Comparison of ENCODE assay signal across 1 cellular context in the genomic region with DNA sequence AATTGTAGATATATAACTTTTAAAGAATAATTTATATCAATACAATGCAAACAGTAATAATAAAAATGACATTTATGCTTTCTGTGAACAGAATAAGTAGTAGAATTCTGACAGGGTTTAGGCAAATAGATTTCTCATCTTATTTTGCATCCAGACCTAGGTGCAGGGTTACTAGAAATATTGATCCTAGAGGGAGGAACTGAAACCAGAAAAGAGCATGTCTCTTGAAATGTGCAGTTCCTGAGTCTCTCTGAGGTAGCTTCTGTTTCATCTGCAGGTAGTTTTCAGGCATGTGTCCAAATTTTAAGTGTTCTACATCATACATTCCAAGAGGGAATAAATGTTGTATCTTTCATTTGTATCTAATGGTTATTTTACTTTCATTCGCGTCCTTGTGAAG.
TF ChIP-seq lines count a peak whose summit lies in the region.

No MANE protein-coding gene starts in this region.

TF ChIP-seq in GM23338, 12 proteins besides CTCF, POLR2A, EP300 and RAD21 (continued from another document):
- TF ChIP-seq, protein P1, sequence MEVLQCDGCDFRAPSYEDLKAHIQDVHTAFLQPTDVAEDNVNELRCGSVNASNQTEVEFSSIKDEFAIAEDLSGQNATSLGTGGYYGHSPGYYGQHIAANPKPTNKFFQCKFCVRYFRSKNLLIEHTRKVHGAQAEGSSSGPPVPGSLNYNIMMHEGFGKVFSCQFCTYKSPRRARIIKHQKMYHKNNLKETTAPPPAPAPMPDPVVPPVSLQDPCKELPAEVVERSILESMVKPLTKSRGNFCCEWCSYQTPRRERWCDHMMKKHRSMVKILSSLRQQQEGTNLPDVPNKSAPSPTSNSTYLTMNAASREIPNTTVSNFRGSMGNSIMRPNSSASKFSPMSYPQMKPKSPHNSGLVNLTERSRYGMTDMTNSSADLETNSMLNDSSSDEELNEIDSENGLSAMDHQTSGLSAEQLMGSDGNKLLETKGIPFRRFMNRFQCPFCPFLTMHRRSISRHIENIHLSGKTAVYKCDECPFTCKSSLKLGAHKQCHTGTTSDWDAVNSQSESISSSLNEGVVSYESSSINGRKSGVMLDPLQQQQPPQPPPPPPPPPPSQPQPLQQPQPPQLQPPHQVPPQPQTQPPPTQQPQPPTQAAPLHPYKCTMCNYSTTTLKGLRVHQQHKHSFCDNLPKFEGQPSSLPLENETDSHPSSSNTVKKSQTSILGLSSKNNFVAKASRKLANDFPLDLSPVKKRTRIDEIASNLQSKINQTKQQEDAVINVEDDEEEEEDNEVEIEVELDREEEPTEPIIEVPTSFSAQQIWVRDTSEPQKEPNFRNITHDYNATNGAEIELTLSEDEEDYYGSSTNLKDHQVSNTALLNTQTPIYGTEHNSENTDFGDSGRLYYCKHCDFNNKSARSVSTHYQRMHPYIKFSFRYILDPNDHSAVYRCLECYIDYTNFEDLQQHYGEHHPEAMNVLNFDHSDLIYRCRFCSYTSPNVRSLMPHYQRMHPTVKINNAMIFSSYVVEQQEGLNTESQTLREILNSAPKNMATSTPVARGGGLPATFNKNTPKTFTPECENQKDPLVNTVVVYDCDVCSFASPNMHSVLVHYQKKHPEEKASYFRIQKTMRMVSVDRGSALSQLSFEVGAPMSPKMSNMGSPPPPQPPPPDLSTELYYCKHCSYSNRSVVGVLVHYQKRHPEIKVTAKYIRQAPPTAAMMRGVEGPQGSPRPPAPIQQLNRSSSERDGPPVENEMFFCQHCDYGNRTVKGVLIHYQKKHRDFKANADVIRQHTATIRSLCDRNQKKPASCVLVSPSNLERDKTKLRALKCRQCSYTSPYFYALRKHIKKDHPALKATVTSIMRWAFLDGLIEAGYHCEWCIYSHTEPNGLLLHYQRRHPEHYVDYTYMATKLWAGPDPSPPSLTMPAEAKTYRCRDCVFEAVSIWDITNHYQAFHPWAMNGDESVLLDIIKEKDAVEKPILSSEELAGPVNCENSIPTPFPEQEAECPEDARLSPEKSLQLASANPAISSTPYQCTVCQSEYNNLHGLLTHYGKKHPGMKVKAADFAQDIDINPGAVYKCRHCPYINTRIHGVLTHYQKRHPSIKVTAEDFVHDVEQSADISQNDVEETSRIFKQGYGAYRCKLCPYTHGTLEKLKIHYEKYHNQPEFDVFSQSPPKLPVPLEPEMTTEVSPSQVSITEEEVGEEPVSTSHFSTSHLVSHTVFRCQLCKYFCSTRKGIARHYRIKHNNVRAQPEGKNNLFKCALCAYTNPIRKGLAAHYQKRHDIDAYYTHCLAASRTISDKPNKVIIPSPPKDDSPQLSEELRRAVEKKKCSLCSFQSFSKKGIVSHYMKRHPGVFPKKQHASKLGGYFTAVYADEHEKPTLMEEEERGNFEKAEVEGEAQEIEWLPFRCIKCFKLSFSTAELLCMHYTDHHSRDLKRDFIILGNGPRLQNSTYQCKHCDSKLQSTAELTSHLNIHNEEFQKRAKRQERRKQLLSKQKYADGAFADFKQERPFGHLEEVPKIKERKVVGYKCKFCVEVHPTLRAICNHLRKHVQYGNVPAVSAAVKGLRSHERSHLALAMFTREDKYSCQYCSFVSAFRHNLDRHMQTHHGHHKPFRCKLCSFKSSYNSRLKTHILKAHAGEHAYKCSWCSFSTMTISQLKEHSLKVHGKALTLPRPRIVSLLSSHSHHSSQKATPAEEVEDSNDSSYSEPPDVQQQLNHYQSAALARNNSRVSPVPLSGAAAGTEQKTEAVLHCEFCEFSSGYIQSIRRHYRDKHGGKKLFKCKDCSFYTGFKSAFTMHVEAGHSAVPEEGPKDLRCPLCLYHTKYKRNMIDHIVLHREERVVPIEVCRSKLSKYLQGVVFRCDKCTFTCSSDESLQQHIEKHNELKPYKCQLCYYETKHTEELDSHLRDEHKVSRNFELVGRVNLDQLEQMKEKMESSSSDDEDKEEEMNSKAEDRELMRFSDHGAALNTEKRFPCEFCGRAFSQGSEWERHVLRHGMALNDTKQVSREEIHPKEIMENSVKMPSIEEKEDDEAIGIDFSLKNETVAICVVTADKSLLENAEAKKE (CRISPR knock-in tag; IDR thresholded peaks at IDR 0.05): no peak
- no peak for TF ChIP-seq CREB1 (CRISPR knock-in tag; IDR thresholded peaks at IDR 0.05; ENCODE audit: low read depth)
- TF ChIP-seq EZH2phosphoT487 (IDR thresholded peaks at IDR 0.05; ENCODE audit: unreplicated experiment): no peak
